In the genomic region with DNA sequence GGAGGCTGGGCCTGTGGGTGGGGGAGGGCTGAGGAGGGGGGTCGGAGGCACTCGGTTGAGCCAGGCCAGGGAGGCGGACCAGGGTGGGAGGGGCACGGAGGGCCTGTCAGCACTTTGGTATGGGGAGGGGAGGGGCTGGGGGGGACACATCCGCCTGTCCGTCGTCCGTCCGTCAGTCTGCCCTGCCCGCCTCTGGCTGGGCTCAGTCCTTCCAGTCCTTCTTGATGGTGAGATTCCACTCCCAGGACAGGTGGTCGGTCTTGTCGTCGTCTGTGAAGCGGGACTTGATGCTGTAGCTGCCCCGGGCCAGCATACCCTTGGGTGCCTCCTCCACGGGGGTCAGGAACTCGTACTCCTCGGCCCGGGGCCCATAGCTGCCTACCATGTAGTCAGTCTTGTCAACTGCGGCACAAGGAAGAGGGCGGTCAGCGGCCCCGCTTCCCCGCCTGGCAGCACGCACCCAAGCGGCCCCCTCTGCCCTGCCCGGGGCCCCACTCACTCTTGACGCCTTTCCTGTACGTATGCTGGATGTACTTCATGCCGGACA, we compare ENCODE assay signal across 6 cellular contexts. TPM values are rescaled to one million over a fixed set of nuclear protein-coding genes. Genes with fewer than 3 reads are reported as not detected.
DNase-seq lines count a peak whose midpoint lies in the region; ATAC-seq and TF ChIP-seq lines count a peak whose summit lies in the region.

No MANE protein-coding gene starts in this region.

- H3K27ac Mint-ChIP-seq in activated CD4-positive, alpha-beta memory T cell treated with anti-CD3 and anti-CD28 coated beads, Interleukin-2, amount 10 ng/mL, durations not matched to agents 7 days and 5 days = peak overlapping the region; percentile 85

- H3K9me3 Mint-ChIP-seq in activated CD4-positive, alpha-beta memory T cell treated with anti-CD3 and anti-CD28 coated beads, Interleukin-2, amount 10 ng/mL, durations not matched to agents 7 days and 5 days = no peaks in the 10 kb centered on the region

- 71 to 77% methylated on average over 26 to 30 of the region's 30 CpGs for WGBS in lung, 2 donors

- DNase-seq in HCEC 1CT (peak; percentile 85), lung (ENCODE audit: low spot score) (no peak), LoVo (ENCODE audit: low spot score) (no peak)
- no peak for DNase-seq in activated CD4-positive, alpha-beta memory T cell treated with anti-CD3 and anti-CD28 coated beads, Interleukin-2, amount 10 ng/mL, durations not matched to agents 7 days and 5 days

- no peak overlapping the region for H3K4me3 ChIP-seq in lung

- peaks cover 0 to 25% of the 10 kb centered on the region in 2 donors for H3K36me3 ChIP-seq in lung (ENCODE audit: control insufficient read depth in 2 of 2, insufficient read depth in 2 of 2, low read length in 2 of 2)

- H3K36me3 Mint-ChIP-seq in activated CD4-positive, alpha-beta memory T cell treated with anti-CD3 and anti-CD28 coated beads, Interleukin-2, amount 10 ng/mL, durations not matched to agents 7 days and 5 days (ENCODE audit: low read depth) = peaks cover 48% of the 10 kb centered on the region

- TF ChIP-seq CTCF in lung (IDR thresholded peaks at IDR 0.05; ENCODE audit: control extremely low read depth, extremely low read depth) = no peak

- CTCF ChIA-PET in activated CD4-positive, alpha-beta memory T cell treated with anti-CD3 and anti-CD28 coated beads, Interleukin-2, amount 10 ng/mL, durations not matched to agents 7 days and 5 days (lab: Charles Lee) = interaction anchor here (1.6 to 2.0 kb wide), 2 partner anchors 55 to 58 kb away, joined by 5 to 6 read pairs; no protein-coding TSS in a partner anchor

- ATAC-seq in lung (ENCODE audit: insufficient read depth, low FRiP score) = no peak
- ATAC-seq in GM19452 (IDR thresholded peaks at IDR 0.05; ENCODE audit: unreplicated experiment) = no peak
- no peak for ATAC-seq in GM18873 (IDR thresholded peaks at IDR 0.05; ENCODE audit: low FRiP score, unreplicated experiment)

- POLR2A ChIA-PET in activated CD4-positive, alpha-beta memory T cell treated with anti-CD3 and anti-CD28 coated beads, Interleukin-2, amount 10 ng/mL, durations not matched to agents 7 days and 5 days (lab: Charles Lee) = interaction anchor here (1.2 to 7.0 kb wide), 10 partner anchors 8 to 202 kb away, joined by 4 to 140 read pairs (median 25); a partner anchor contains a TSS

- H3K4me1 ChIP-seq in lung (ENCODE audit: control insufficient read depth in 2 of 2, insufficient read depth in 2 of 2, low read length in 2 of 2) = peaks cover 0 to 11% of the 10 kb centered on the region in 2 donors

- peak overlapping the region; percentile 77 for H3K4me3 Mint-ChIP-seq in activated CD4-positive, alpha-beta memory T cell treated with anti-CD3 and anti-CD28 coated beads, Interleukin-2, amount 10 ng/mL, durations not matched to agents 7 days and 5 days

- H3K9me3 ChIP-seq in lung (ENCODE audit: control insufficient read depth in 2 of 2, insufficient read depth in 1 of 2, low read length in 1 of 2) = no peaks in the 10 kb centered on the region

- H3K27ac ChIP-seq in lung (ENCODE audit: low read depth in 1 of 2, low read length in 1 of 2) = peak overlapping the region; percentile 33 to 56

- H3K27me3 Mint-ChIP-seq in activated CD4-positive, alpha-beta memory T cell treated with anti-CD3 and anti-CD28 coated beads, Interleukin-2, amount 10 ng/mL, durations not matched to agents 7 days and 5 days = no peaks in the 10 kb centered on the region

- no peaks in the 10 kb centered on the region for H3K27me3 ChIP-seq in lung (ENCODE audit: control insufficient read depth, insufficient read depth)

- H3K4me1 Mint-ChIP-seq in activated CD4-positive, alpha-beta memory T cell treated with anti-CD3 and anti-CD28 coated beads, Interleukin-2, amount 10 ng/mL, durations not matched to agents 7 days and 5 days = peaks cover 50% of the 10 kb centered on the region

RNA-seq across cellular contexts. Expression of a gene that starts 2.4 kb away (rescaled TPM):
- total RNA-seq in activated CD4-positive, alpha-beta memory T cell treated with anti-CD3 and anti-CD28 coated beads, Interleukin-2, amount 10 ng/mL, durations not matched to agents 7 days and 5 days = 100 to 1,000 TPM; 636 to 661 TPM
- total RNA-seq in lung = 100 to 1,000 TPM; 118 to 558 TPM
- 100 to 1,000 TPM; 327 to 464 TPM for polyA plus RNA-seq in lung

RNA-seq across cellular contexts. Expression of a gene that starts 8.4 kb away (rescaled TPM):
- 100 to 1,000 TPM; 483 to 496 TPM for total RNA-seq in activated CD4-positive, alpha-beta memory T cell treated with anti-CD3 and anti-CD28 coated beads, Interleukin-2, amount 10 ng/mL, durations not matched to agents 7 days and 5 days
- total RNA-seq in lung = 100 to 1,000 TPM; 356 to 990 TPM
- 100 to 1,000 TPM; 695 to 862 TPM for polyA plus RNA-seq in lung

RNA-seq across cellular contexts. Expression of a gene that starts 22.6 kb away (rescaled TPM):
- total RNA-seq in activated CD4-positive, alpha-beta memory T cell treated with anti-CD3 and anti-CD28 coated beads, Interleukin-2, amount 10 ng/mL, durations not matched to agents 7 days and 5 days = 100 to 1,000 TPM; 159 to 160 TPM
- 10 to 100 TPM; 46.5 to 79.5 TPM for total RNA-seq in lung
- 10 to 100 TPM; 26.1 to 65.8 TPM for polyA plus RNA-seq in lung

RNA-seq across cellular contexts. Expression of a gene that starts 22.8 kb away (rescaled TPM):
- total RNA-seq in activated CD4-positive, alpha-beta memory T cell treated with anti-CD3 and anti-CD28 coated beads, Interleukin-2, amount 10 ng/mL, durations not matched to agents 7 days and 5 days = 10 to 100 TPM; 95.9 to 98.4 TPM
- total RNA-seq in lung = 100 to 1,000 TPM in 1 of 2 donors, 10 to 100 TPM in 1; 36.0 to 132 TPM
- polyA plus RNA-seq in lung = 100 to 1,000 TPM; 236 to 293 TPM

RNA-seq across cellular contexts. Expression of a gene that starts 33.3 kb away (rescaled TPM):
- under 1 TPM in 1 of 2 experiments, not detected in 1; 0.38 TPM for total RNA-seq in activated CD4-positive, alpha-beta memory T cell treated with anti-CD3 and anti-CD28 coated beads, Interleukin-2, amount 10 ng/mL, durations not matched to agents 7 days and 5 days
- total RNA-seq in lung = under 1 TPM; 0.48 to 0.55 TPM
- polyA plus RNA-seq in lung = under 1 TPM; 0.41 to 0.44 TPM
